ENCODE assay signal across 1 cellular context in the genomic region with DNA sequence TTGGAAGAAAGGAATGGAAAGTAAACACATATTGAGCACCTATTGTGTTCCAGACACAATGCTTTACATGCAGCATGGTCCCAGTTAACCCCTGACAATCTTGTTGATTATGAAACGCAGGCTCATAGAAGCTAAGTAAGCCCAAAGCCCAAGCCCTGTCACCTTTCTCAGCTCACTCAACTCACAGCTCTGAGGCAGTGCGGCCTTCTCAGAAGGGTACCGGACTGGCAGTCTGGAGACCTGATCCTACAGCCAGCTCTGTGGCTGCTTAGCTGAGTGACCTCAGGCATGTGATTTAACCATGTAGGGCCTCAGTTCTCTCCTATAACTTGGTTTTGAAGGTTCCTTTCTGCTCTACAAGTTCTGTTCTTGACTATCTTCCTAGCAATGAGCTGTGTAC.
TF ChIP-seq lines count a peak whose summit lies in the region.

No MANE protein-coding gene starts in this region.

TF ChIP-seq in neural cell, 6 proteins besides CTCF, POLR2A, EP300 and RAD21:
- TF ChIP-seq, protein P1, sequence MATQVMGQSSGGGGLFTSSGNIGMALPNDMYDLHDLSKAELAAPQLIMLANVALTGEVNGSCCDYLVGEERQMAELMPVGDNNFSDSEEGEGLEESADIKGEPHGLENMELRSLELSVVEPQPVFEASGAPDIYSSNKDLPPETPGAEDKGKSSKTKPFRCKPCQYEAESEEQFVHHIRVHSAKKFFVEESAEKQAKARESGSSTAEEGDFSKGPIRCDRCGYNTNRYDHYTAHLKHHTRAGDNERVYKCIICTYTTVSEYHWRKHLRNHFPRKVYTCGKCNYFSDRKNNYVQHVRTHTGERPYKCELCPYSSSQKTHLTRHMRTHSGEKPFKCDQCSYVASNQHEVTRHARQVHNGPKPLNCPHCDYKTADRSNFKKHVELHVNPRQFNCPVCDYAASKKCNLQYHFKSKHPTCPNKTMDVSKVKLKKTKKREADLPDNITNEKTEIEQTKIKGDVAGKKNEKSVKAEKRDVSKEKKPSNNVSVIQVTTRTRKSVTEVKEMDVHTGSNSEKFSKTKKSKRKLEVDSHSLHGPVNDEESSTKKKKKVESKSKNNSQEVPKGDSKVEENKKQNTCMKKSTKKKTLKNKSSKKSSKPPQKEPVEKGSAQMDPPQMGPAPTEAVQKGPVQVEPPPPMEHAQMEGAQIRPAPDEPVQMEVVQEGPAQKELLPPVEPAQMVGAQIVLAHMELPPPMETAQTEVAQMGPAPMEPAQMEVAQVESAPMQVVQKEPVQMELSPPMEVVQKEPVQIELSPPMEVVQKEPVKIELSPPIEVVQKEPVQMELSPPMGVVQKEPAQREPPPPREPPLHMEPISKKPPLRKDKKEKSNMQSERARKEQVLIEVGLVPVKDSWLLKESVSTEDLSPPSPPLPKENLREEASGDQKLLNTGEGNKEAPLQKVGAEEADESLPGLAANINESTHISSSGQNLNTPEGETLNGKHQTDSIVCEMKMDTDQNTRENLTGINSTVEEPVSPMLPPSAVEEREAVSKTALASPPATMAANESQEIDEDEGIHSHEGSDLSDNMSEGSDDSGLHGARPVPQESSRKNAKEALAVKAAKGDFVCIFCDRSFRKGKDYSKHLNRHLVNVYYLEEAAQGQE (IDR thresholded peaks at IDR 0.05; ENCODE audit: borderline replicate concordance): no peak
